In the genomic region with DNA sequence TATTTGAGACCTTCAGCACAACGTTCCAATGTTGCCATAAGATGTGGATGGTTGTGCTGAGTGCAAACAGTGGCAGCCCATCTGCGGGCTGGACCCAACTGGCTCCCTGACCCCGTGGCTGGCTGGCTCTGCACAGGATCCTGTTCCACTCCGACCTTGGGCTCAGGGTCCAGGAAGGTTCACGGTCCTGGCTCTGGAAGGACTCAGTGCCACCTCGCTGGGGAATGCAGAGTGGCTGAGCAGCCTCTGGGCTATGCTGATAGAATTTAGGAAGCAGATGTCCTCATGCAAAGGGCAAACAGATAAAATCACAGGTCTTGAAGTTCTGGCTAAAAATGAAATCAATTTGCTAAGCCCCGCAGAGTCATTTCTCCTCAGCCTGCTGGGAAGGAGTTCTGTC, we compare ENCODE assay signal across 11 cellular contexts.
"Had no signal": no experiment of that assay in that cellular context is flagged by ENCODE, and none has a peak within 500 bp of the region (broad histone marks: within the 10 kb centered on the region; RNA-seq: fewer than 3 reads in every experiment).

No MANE protein-coding gene starts in this region.

- DNase-seq: activated CD4-positive, alpha-beta T cell treated with anti-CD3 and anti-CD28 coated beads, Interleukin-2, amount 10 ng/mL, durations not matched to agents 24 days and 14 days; activated effector memory CD4-positive, alpha-beta T cell treated with anti-CD3 and anti-CD28 coated beads, Interleukin-2, amount 50 U/mL, for 16 hours; activated T-cell treated with anti-CD3 and anti-CD28 coated beads, Interleukin-2, amount 50 U/mL, for 4 hours; effector CD4-positive, alpha-beta T cell; naive thymus-derived CD4-positive, alpha-beta T cell; SJCRH30; stimulated activated CD4-positive, alpha-beta T cell treated with anti-CD3 and anti-CD28 coated beads, Interleukin-2, amount 100 ng/mL, for 48 hours; stimulated activated CD8-positive, alpha-beta memory T cell treated with anti-CD3 and anti-CD28 coated beads, Interleukin-4, amount 100 ng/mL, for 48 hours; stomach had no signal

- H3K4me1 ChIP-seq: SJCRH30, stomach had no signal

- ATAC-seq: activated T-cell treated with anti-CD3 and anti-CD28 coated beads, Interleukin-2, amount 50 U/mL, for 4 hours; naive thymus-derived CD4-positive, alpha-beta T cell had no signal

- H3K4me3 Mint-ChIP-seq: activated CD4-positive, alpha-beta T cell treated with anti-CD3 and anti-CD28 coated beads, Interleukin-2, amount 10 ng/mL, durations not matched to agents 24 days and 14 days; activated T-cell treated with anti-CD3 and anti-CD28 coated beads, Interleukin-2, amount 50 U/mL, for 4 hours; naive thymus-derived CD4-positive, alpha-beta T cell had no signal

- H3K9me3 Mint-ChIP-seq: activated CD4-positive, alpha-beta T cell treated with anti-CD3 and anti-CD28 coated beads, Interleukin-2, amount 10 ng/mL, durations not matched to agents 24 days and 14 days; activated T-cell treated with anti-CD3 and anti-CD28 coated beads, Interleukin-2, amount 50 U/mL, for 4 hours had no signal

- H3K27me3 Mint-ChIP-seq: activated CD4-positive, alpha-beta T cell treated with anti-CD3 and anti-CD28 coated beads, Interleukin-2, amount 10 ng/mL, durations not matched to agents 24 days and 14 days; naive thymus-derived CD4-positive, alpha-beta T cell had no signal

- H3K4me3 ChIP-seq: hepatocyte, lung, SJCRH30, stomach had no signal

- H3K9me3 ChIP-seq: SJCRH30, stomach had no signal

- H3K27me3 ChIP-seq: hepatocyte, SJCRH30, stomach had no signal

- H3K27ac ChIP-seq: hepatocyte, SJCRH30, stomach had no signal

- H3K36me3 ChIP-seq: SJCRH30 had no signal
